In genomic region chr18:78160961-78161656, GRCh38 we compare ENCODE assay signal across 17 cellular contexts.
A peak's percentile ranks its signal among the peaks of the same experiment; 100 is the strongest.
DNase-seq lines count a peak whose midpoint lies in the region; ATAC-seq, FAIRE-seq and TF ChIP-seq lines count a peak whose summit lies in the region.
"Had no signal": no experiment of that assay in that cellular context is flagged by ENCODE, and none has a peak within 500 bp of the region (broad histone marks: within the 10 kb centered on the region; RNA-seq: fewer than 3 reads in every experiment).

No MANE protein-coding gene starts in this region.

- no peaks in the 10 kb centered on the region for H3K79me1 ChIP-seq in mesenchymal stem cell (replicated peaks; ENCODE audit: low read length, poor library complexity, severe bottlenecking)

- CTCF ChIA-PET in K562 (lab: Yijun Ruan, JAX; ENCODE audit: low intra/inter-chr PET ratio) (no interaction called here), Caco-2 (lab: Charles Lee) (no interaction called here)

- intact Hi-C loops in K562 (cut with micrococcal nuclease), result no loop called here
- intact Hi-C loops in Caco-2 (cut with micrococcal nuclease; ENCODE audit: unreplicated experiment), result no loop called here

- H3K18ac ChIP-seq in mesenchymal stem cell (ENCODE audit: low read depth in 1 of 2, low read length in 2 of 2), result no peak overlapping the region

- no peaks in the 10 kb centered on the region for H3K79me2 ChIP-seq in K562 (ENCODE audit: control insufficient read depth, insufficient read depth, low read length)

- DNase-seq in NCI-H748 (lab: John Stamatoyannopoulos, UW; ENCODE audit: unreplicated experiment) (peak; percentile 22), NCI-H748 treated with DMSO at 0.1 percent for 48 hours (lab: John Stamatoyannopoulos, UW) (no peak), K562 (ENCODE audit: extremely low read depth in 1 of 4, low spot score in 3 of 4) (no peak), iris pigment epithelial cell (ENCODE audit: low read depth) (peak; percentile 15), mesenchymal stem cell (no peak), C1 segment of cervical spinal cord (lab: John Stamatoyannopoulos, UW) (no peak), hippocampal formation (lab: John Stamatoyannopoulos, UW) (no peak), Caco-2 (no peak)
- DNase-seq: DMS153, KG1, NCI-H1930, NCI-H2227 treated with DMSO at 0.1 percent for 48 hours, NCI-H526, Right ventricle myocardium superior had no signal

- TF ChIP-seq CTCF in K562 (IDR thresholded peaks at IDR 0.05 in 2 of 3, conservative IDR thresholded peaks at IDR 0.05 in 1 of 3; ENCODE audit: insufficient read depth in 2 of 3, low read depth in 1 of 3, low read length in 3 of 3), result no peak
- TF ChIP-seq CTCF in Caco-2 (IDR thresholded peaks at IDR 0.05; ENCODE audit: insufficient read depth in 1 of 2, low read depth in 1 of 2, low read length in 1 of 2, severe bottlenecking in 1 of 2, unreplicated experiment in 1 of 2), result no peak

- no peak overlapping the region for H3K4me3 ChIP-seq in K562
- H3K4me3 ChIP-seq in mesenchymal stem cell (ENCODE audit: insufficient read depth in 1 of 2, low read depth in 1 of 2, low read length in 2 of 2), result no peak overlapping the region
- H3K4me3 ChIP-seq in Caco-2 (ENCODE audit: low read depth, low read length), result no peak overlapping the region
- H3K4me3 ChIP-seq: BLaER1 treated with 17β-estradiol and CSF1 and Interleukin-3, amounts not matched to agents 10 nM and 100 nM had no signal

- peaks cover 3% of the 10 kb centered on the region for H3K27me3 Mint-ChIP-seq in Caco-2 (ENCODE audit: insufficient read depth, unreplicated experiment)

- no peak overlapping the region for H3K27ac Mint-ChIP-seq in Caco-2 (ENCODE audit: unreplicated experiment)

- H3K36me3 ChIP-seq in K562 (ENCODE audit: control insufficient read depth, insufficient read depth, low read length) (no peaks in the 10 kb centered on the region), mesenchymal stem cell (ENCODE audit: control insufficient read depth in 1 of 2, insufficient read depth in 2 of 2, low read depth in 1 of 2, low read length in 2 of 2) (no peaks in the 10 kb centered on the region), Caco-2 (ENCODE audit: control insufficient read depth, insufficient read depth, low read length) (no peaks in the 10 kb centered on the region)
- H3K36me3 ChIP-seq: BLaER1 treated with 17β-estradiol and CSF1 and Interleukin-3, amounts not matched to agents 10 nM and 100 nM had no signal

- H3K9ac ChIP-seq in K562 (ENCODE audit: insufficient read depth in 1 of 2, low read depth in 2 of 2, low read length in 2 of 2) (no peak overlapping the region), mesenchymal stem cell (ENCODE audit: low read length) (no peak overlapping the region)
- H3K9ac ChIP-seq: BLaER1 treated with 17β-estradiol and CSF1 and Interleukin-3, amounts not matched to agents 10 nM and 100 nM had no signal

- H3K27me3 ChIP-seq in K562 (ENCODE audit: control insufficient read depth in 2 of 2, insufficient read depth in 2 of 2, low read length in 2 of 2), result peaks cover 0 to 10% of the 10 kb centered on the region in 2 experiments; a peak in 2 of 5 replicates
- H3K27me3 ChIP-seq in mesenchymal stem cell (ENCODE audit: control insufficient read depth in 1 of 2, insufficient read depth in 1 of 2, low read length in 2 of 2), result no peaks in the 10 kb centered on the region
- H3K27me3 ChIP-seq in Caco-2 (replicated peaks; ENCODE audit: control insufficient read depth, insufficient read depth, low read length), result no peaks in the 10 kb centered on the region

- H2BK12ac ChIP-seq in mesenchymal stem cell (ENCODE audit: low read length in 2 of 2), result no peak overlapping the region

- no TSS peak for BruUV-seq in K562 (replicated peaks; lab: Mats Ljungman, UMichigan)
- no TSS peak for BruUV-seq in Caco-2 (replicated peaks; lab: Mats Ljungman, UMichigan)

- no peak for FAIRE-seq in K562 (lab: Jason Lieb, UNC)
- FAIRE-seq: H54 had no signal

- H4K8ac ChIP-seq in mesenchymal stem cell (ENCODE audit: low read length), result no peak overlapping the region

- H3K4me2 ChIP-seq in K562 (ENCODE audit: insufficient read depth, low read length), result no peak overlapping the region
- no peak overlapping the region for H3K4me2 ChIP-seq in mesenchymal stem cell (ENCODE audit: low read length, poor library complexity, severe bottlenecking)
- H3K4me2 ChIP-seq: BLaER1 treated with 17β-estradiol and CSF1 and Interleukin-3, amounts not matched to agents 10 nM and 100 nM had no signal

- H2BK120ac ChIP-seq in mesenchymal stem cell (ENCODE audit: low read depth, low read length), result no peak overlapping the region

- H2AFZ ChIP-seq in K562 (ENCODE audit: low read depth, low read length) (no peak overlapping the region), mesenchymal stem cell (ENCODE audit: low read depth, low read length) (no peak overlapping the region)

- no peak overlapping the region for H3K4ac ChIP-seq in mesenchymal stem cell (ENCODE audit: low read depth in 1 of 2, low read length in 2 of 2)

- TF ChIP-seq EP300 in K562 (IDR thresholded peaks at IDR 0.05; ENCODE audit: low read length), result no peak

- no peak for TF ChIP-seq RAD21 in K562 (CRISPR knock-in tag; conservative IDR thresholded peaks at IDR 0.05 in 1 of 2, IDR thresholded peaks at IDR 0.05 in 1 of 2)

- in situ Hi-C loops in K562 (cut with MboI), result no loop called here

- TF ChIP-seq POLR2A in K562 (conservative IDR thresholded peaks at IDR 0.05), result no peak

- no peaks in the 10 kb centered on the region for H3K9me1 ChIP-seq in K562 (ENCODE audit: control insufficient read depth, insufficient read depth, low read length)

- H2AK5ac ChIP-seq in mesenchymal stem cell (ENCODE audit: low read length, severe bottlenecking), result no peak overlapping the region

- no peaks in the 10 kb centered on the region for H3K9me3 ChIP-seq in K562 (replicated peaks; ENCODE audit: control insufficient read depth, insufficient read depth, low read depth, low read length)
- H3K9me3 ChIP-seq in mesenchymal stem cell (ENCODE audit: control insufficient read depth, low read length), result no peaks in the 10 kb centered on the region
- no peaks in the 10 kb centered on the region for H3K9me3 ChIP-seq in Caco-2
- H3K9me3 ChIP-seq: BLaER1 treated with 17β-estradiol and CSF1 and Interleukin-3, amounts not matched to agents 10 nM and 100 nM had no signal

- no peak for ATAC-seq in K562
- ATAC-seq: SK-N-SH treated with all-trans-retinoic acid at 6 μM for 48 hours had no signal

- no peaks in the 10 kb centered on the region for H3K36me3 Mint-ChIP-seq in Caco-2 (ENCODE audit: insufficient read depth, unreplicated experiment)

- no peak overlapping the region for H2BK15ac ChIP-seq in mesenchymal stem cell (ENCODE audit: low read depth, poor library complexity, severe bottlenecking)

- no peaks in the 10 kb centered on the region for H3K9me3 Mint-ChIP-seq in Caco-2 (ENCODE audit: unreplicated experiment)

- H3K4me3 Mint-ChIP-seq in Caco-2 (ENCODE audit: unreplicated experiment), result no peak overlapping the region

- H3K27ac ChIP-seq in K562 (ENCODE audit: extremely low read depth, low read depth, low read length), result no peak overlapping the region
- no peak overlapping the region for H3K27ac ChIP-seq in mesenchymal stem cell (ENCODE audit: low read length, poor library complexity, severe bottlenecking)
- H3K27ac ChIP-seq: BLaER1 treated with 17β-estradiol and CSF1 and Interleukin-3, amounts not matched to agents 10 nM and 100 nM had no signal

- H2BK5ac ChIP-seq in mesenchymal stem cell (ENCODE audit: low read depth, low read length, poor library complexity, severe bottlenecking), result no peak overlapping the region

- H4K91ac ChIP-seq in mesenchymal stem cell (ENCODE audit: low read length), result no peak overlapping the region

- H3K4me1 Mint-ChIP-seq in Caco-2 (ENCODE audit: low read depth, unreplicated experiment), result no peaks in the 10 kb centered on the region

- H3K14ac ChIP-seq in mesenchymal stem cell (ENCODE audit: low read length in 2 of 2), result no peak overlapping the region

- POLR2A ChIA-PET in K562 (lab: Yijun Ruan, JAX) (no interaction called here), Caco-2 (lab: Charles Lee) (no interaction called here)

- H3K4me1 ChIP-seq in K562 (replicated peaks in 1 of 2; ENCODE audit: control insufficient read depth in 2 of 2, insufficient read depth in 2 of 2, low read length in 2 of 2) (no peaks in the 10 kb centered on the region), mesenchymal stem cell (ENCODE audit: control insufficient read depth, insufficient read depth, low read depth, low read length) (no peaks in the 10 kb centered on the region), Caco-2 (no peaks in the 10 kb centered on the region)
- H3K4me1 ChIP-seq: BLaER1 treated with 17β-estradiol and CSF1 and Interleukin-3, amounts not matched to agents 10 nM and 100 nM had no signal

- WGBS in K562 (ENCODE audit: insufficient coverage, low coverage, missing lambda C conversion rate), result 2% methylated on average over 10 of the region's 11 CpGs
- 86% methylated on average over 9 of the region's 11 CpGs for WGBS in mesenchymal stem cell

- H4K20me1 ChIP-seq in K562 (replicated peaks; ENCODE audit: control insufficient read depth, insufficient read depth, low read length), result no peaks in the 10 kb centered on the region
- H4K20me1 ChIP-seq: BLaER1 treated with 17β-estradiol and CSF1 and Interleukin-3, amounts not matched to agents 10 nM and 100 nM had no signal

- no peak overlapping the region for H3K23ac ChIP-seq in mesenchymal stem cell (ENCODE audit: low read length in 2 of 2)

TF ChIP-seq in K562, 482 proteins besides CTCF, POLR2A, EP300 and RAD21 (continues in another document):
- TF ChIP-seq ZNF584 (CRISPR knock-in tag; IDR thresholded peaks at IDR 0.05; ENCODE audit: low read depth), result no peak
- no peak for TF ChIP-seq POLR2B (IDR thresholded peaks at IDR 0.05; ENCODE audit: low read depth, partially characterized antibody)
- no peak for TF ChIP-seq ZNF134 (CRISPR knock-in tag; conservative IDR thresholded peaks at IDR 0.05)

Comparison
In these comparisons a context has a peak if more than half of its experiments do, and no peak if none do; other contexts are left out.
1. DNase-seq: peak in NCI-H748 (single experiment) and iris pigment epithelial cell (single experiment); none in NCI-H748 treated with DMSO at 0.1 percent for 48 hours (single experiment), K562 (0 of 4), mesenchymal stem cell (single experiment), C1 segment of cervical spinal cord (0 of 14), hippocampal formation (0 of 2) and Caco-2 (0 of 2).